13 cellular contexts compared by ENCODE assay signal in genomic region chr6:11413112-11413687, GRCh38.
A peak's percentile ranks its signal among the peaks of the same experiment; 100 is the strongest.
DNase-seq lines count a peak whose midpoint lies in the region; ATAC-seq and TF ChIP-seq lines count a peak whose summit lies in the region.
"Had no signal": no experiment of that assay in that cellular context is flagged by ENCODE, and none has a peak within 500 bp of the region (broad histone marks: within the 10 kb centered on the region; RNA-seq: fewer than 3 reads in every experiment).

No MANE protein-coding gene starts in this region.

- H3K36me3 ChIP-seq in PC-9 (ENCODE audit: low read depth) = no peaks in the 10 kb centered on the region

- H3K27me3 Mint-ChIP-seq in CD14-positive monocyte (ENCODE audit: low read depth in 3 of 3) (peaks cover 0 to 3% (median 2%) of the 10 kb centered on the region in 3 donors), WTC11 (ENCODE audit: low read depth) (no peaks in the 10 kb centered on the region)

- H3K9me3 Mint-ChIP-seq in CD14-positive monocyte = peaks cover 0 to 7% (median 3%) of the 10 kb centered on the region in 7 donors
- peaks cover 17% of the 10 kb centered on the region for H3K9me3 Mint-ChIP-seq in WTC11
- H3K9me3 Mint-ChIP-seq: activated T-cell treated with anti-CD3 and anti-CD28 coated beads, Interleukin-2, amount 50 U/mL, for 4 hours had no signal

- DNase-seq in CD14-positive monocyte (ENCODE audit: low spot score) (no peak), GM12865 (ENCODE audit: low read depth) (peak; percentile 48), PC-9 (no peak), choroid plexus epithelial cell (ENCODE audit: low read depth) (no peak), DMS 273 treated with DMSO at 0.1 percent for 48 hours (lab: John Stamatoyannopoulos, UW) (no peak), WTC11 (ENCODE audit: low spot score) (no peak), Right ventricle myocardium inferior (ENCODE audit: missing footprints) (no peak)
- DNase-seq: activated T-cell treated with anti-CD3 and anti-CD28 coated beads, Interleukin-2, amount 50 U/mL, for 4 hours; mucosa of descending colon; psoas muscle; stimulated activated CD4-positive, alpha-beta T cell treated with anti-CD3 and anti-CD28 coated beads, Interleukin-2, amount 100 ng/mL, for 48 hours had no signal

- POLR2A ChIA-PET in PC-9 (lab: Charles Lee; ENCODE audit: unreplicated experiment) = interaction anchor here (0.6 kb wide), 1 partner anchor 69 kb away, joined by 4 read pairs; no protein-coding TSS in a partner anchor
- POLR2A ChIA-PET in WTC11 (lab: Charles Lee) = no interaction called here

- no peak overlapping the region for H3K4me3 ChIP-seq in GM12865 (ENCODE audit: low read depth, low read length)
- no peak overlapping the region for H3K4me3 ChIP-seq in PC-9
- H3K4me3 ChIP-seq in choroid plexus epithelial cell (ENCODE audit: low read depth, low read length) = no peak overlapping the region
- H3K4me3 ChIP-seq: mucosa of descending colon, psoas muscle had no signal

- 0 out of 2 replicates have a peak overlapping the region, but pooled peaks have one; percentile 1 for H3K4me2 ChIP-seq in PC-9
- H3K4me2 ChIP-seq: KMS-11 had no signal

- H3F3A ChIP-seq in PC-9 (ENCODE audit: insufficient read depth, low read depth) = peaks cover 9% of the 10 kb centered on the region; the same call in 1 of the 2 replicates

- no peaks in the 10 kb centered on the region for H3K79me2 ChIP-seq in PC-9 (ENCODE audit: low read depth)

- no peaks in the 10 kb centered on the region for H3K9me2 ChIP-seq in PC-9 (ENCODE audit: insufficient read depth)

- no peaks in the 10 kb centered on the region for H4K20me1 ChIP-seq in PC-9 (ENCODE audit: insufficient read depth)

- ATAC-seq in HG02623 (IDR thresholded peaks at IDR 0.05; ENCODE audit: unreplicated experiment) (no peak), WTC11 (no peak), Right ventricle myocardium inferior (no peak)
- ATAC-seq: mucosa of descending colon, psoas muscle had no signal

- H2AFZ ChIP-seq in PC-9 = no peak overlapping the region

- peak overlapping the region; percentile 95 for H3K27ac ChIP-seq in PC-9
- H3K27ac ChIP-seq: KMS-11, psoas muscle had no signal

- BruUV-seq in PC-9 (replicated peaks; lab: Mats Ljungman, UMichigan) = no TSS peak

- H3K27me3 ChIP-seq in PC-9 (ENCODE audit: insufficient read depth, low read depth) = no peaks in the 10 kb centered on the region

- no peaks in the 10 kb centered on the region; the same call in 1 of the 2 replicates for H3K9me3 ChIP-seq in PC-9 (ENCODE audit: insufficient read depth, low read depth)
- H3K9me3 ChIP-seq: mucosa of descending colon, psoas muscle had no signal

- CTCF ChIA-PET in PC-9 (lab: Charles Lee) = interaction anchor here (0.7 kb wide), 1 partner anchor 200 kb away, joined by 3 read pairs; no protein-coding TSS in a partner anchor
- CTCF ChIA-PET in WTC11 (lab: Charles Lee) = interaction anchor here (0.6 to 1.3 kb wide), 4 partner anchors 136 to 1345 kb away, joined by 3 read pairs; partner anchors contain the start of gene NEDD9

- peaks cover 30% of the 10 kb centered on the region for H3K4me1 Mint-ChIP-seq in CD14-positive monocyte
- H3K4me1 Mint-ChIP-seq in WTC11 = peaks cover 7% of the 10 kb centered on the region

- intact Hi-C loops in CD14-positive monocyte (cut with micrococcal nuclease) (loop anchor here (5.0 to 10.0 kb wide), 6 partner anchors 46 to 91 kb away; no protein-coding TSS in a partner anchor), PC-9 (cut with micrococcal nuclease; ENCODE audit: unreplicated experiment) (loop anchor here (5.0 kb wide), 2 partner anchors 181 to 206 kb away; partner anchors contain the start of gene NEDD9), Right ventricle myocardium inferior (cut with DNase I) (no loop called here)

- H3K27ac Mint-ChIP-seq in CD14-positive monocyte = peak overlapping the region; percentile 33 to 88 (median 75)
- no peak overlapping the region for H3K27ac Mint-ChIP-seq in WTC11

- H3K36me3 Mint-ChIP-seq in CD14-positive monocyte (peaks cover 1 to 2% of the 10 kb centered on the region in 2 donors), WTC11 (peaks cover 16% of the 10 kb centered on the region)

- H3K4me3 Mint-ChIP-seq in CD14-positive monocyte = no peak overlapping the region
- H3K4me3 Mint-ChIP-seq in WTC11 = no peak overlapping the region
- H3K4me3 Mint-ChIP-seq: activated T-cell treated with anti-CD3 and anti-CD28 coated beads, Interleukin-2, amount 50 U/mL, for 4 hours had no signal

- peak; percentile 15 for TF ChIP-seq CTCF in CD14-positive monocyte (IDR thresholded peaks at IDR 0.05)
- TF ChIP-seq CTCF in GM12865 (IDR thresholded peaks at IDR 0.05; ENCODE audit: insufficient read depth, low read depth, low read length, missing control alignments) = peak; percentile 7
- no peak for TF ChIP-seq CTCF in PC-9 (conservative IDR thresholded peaks at IDR 0.05)
- TF ChIP-seq CTCF in choroid plexus epithelial cell (conservative IDR thresholded peaks at IDR 0.05; ENCODE audit: low read depth, low read length) = peak; percentile 21
- TF ChIP-seq CTCF in WTC11 (IDR thresholded peaks at IDR 0.05) = no peak

- peaks cover 46% of the 10 kb centered on the region for H3K4me1 ChIP-seq in PC-9 (replicated peaks; ENCODE audit: insufficient read depth)
- H3K4me1 ChIP-seq: psoas muscle had no signal

TF ChIP-seq in WTC11, 78 proteins besides CTCF, POLR2A, EP300 and RAD21:
- TF ChIP-seq HMGXB4 (CRISPR knock-in tag; IDR thresholded peaks at IDR 0.05) (no peak), EMX1 (CRISPR knock-in tag; IDR thresholded peaks at IDR 0.05) (no peak), ZBTB21 (CRISPR knock-in tag; IDR thresholded peaks at IDR 0.05; ENCODE audit: borderline replicate concordance) (no peak), ATF1 (CRISPR knock-in tag; IDR thresholded peaks at IDR 0.05) (no peak), ZNF121 (CRISPR knock-in tag; IDR thresholded peaks at IDR 0.05) (no peak), TEAD4 (CRISPR knock-in tag; IDR thresholded peaks at IDR 0.05) (no peak), IRF2 (CRISPR knock-in tag; IDR thresholded peaks at IDR 0.05; ENCODE audit: borderline replicate concordance, low read depth) (no peak), FOXP1 (CRISPR knock-in tag; IDR thresholded peaks at IDR 0.05; ENCODE audit: borderline replicate concordance) (no peak), ZNF263 (CRISPR knock-in tag; IDR thresholded peaks at IDR 0.05; ENCODE audit: low read depth) (no peak), ZNF317 (CRISPR knock-in tag; IDR thresholded peaks at IDR 0.05; ENCODE audit: borderline replicate concordance, low read depth) (no peak), CDX4 (CRISPR knock-in tag; IDR thresholded peaks at IDR 0.05; ENCODE audit: borderline replicate concordance) (no peak), CREM (CRISPR knock-in tag; IDR thresholded peaks at IDR 0.05) (no peak), USF2 (CRISPR knock-in tag; IDR thresholded peaks at IDR 0.05) (no peak)

Comparison
In these comparisons a context has a peak if more than half of its experiments do, and no peak if none do; other contexts are left out.
1. CTCF ChIP-seq: peak in CD14-positive monocyte (single experiment), GM12865 (single experiment) and choroid plexus epithelial cell (single experiment); none in PC-9 (single experiment) and WTC11 (single experiment).